Comparison of ENCODE assay signal across 8 cellular contexts in the genomic region with DNA sequence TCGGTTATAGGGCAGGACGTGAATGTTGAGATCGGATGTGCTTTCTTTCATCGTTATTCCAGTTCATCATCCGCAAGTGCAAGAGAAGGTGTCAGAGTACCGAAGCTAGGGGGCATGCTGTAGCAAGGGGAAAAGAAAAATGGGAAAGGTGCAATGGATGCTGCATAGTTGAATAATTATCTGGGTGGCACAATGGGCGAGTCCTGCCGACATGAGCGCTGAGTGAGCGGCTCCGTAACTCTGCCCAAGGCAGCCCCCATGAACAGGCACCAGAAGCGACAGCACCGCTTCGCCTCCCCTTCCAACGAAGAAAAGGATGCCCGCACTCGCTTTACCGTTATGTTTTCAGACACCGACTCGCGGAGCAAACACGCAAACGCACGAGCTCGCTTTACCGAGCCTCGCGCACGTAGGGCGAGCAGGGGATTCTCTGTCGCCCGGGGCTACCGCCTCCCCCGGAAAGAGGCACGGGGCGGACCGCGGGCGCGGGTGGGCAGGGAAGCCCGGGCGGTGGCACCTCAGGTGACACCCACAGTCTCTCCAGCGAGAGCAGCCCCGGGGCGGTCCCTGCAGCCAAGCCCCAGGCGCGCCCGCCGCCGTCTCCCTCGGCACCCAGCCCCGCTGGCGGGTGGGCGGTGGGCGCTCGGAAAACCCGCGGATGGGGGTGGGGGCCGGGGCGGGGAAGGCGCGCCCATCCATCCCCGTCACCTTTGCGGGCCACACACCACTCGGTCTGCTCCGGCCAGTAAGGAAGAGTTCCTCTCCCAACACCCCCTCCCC. TPM values are rescaled to one million over a fixed set of nuclear protein-coding genes. Genes with fewer than 3 reads are reported as not detected.
A peak's percentile ranks its signal among the peaks of the same experiment; 100 is the strongest.
DNase-seq lines count a peak whose midpoint lies in the region; ATAC-seq, FAIRE-seq and TF ChIP-seq lines count a peak whose summit lies in the region.

No MANE protein-coding gene starts in this region.

- H3K4me3 ChIP-seq in keratinocyte (ENCODE audit: control insufficient read depth in 2 of 3, extremely low read depth in 1 of 3, insufficient read depth in 2 of 3, low read depth in 1 of 3, low read length in 3 of 3), result peak overlapping the region; percentile 61 to 95 (median 93)

- peak overlapping the region; percentile 95 for H3K27ac ChIP-seq in keratinocyte (ENCODE audit: control insufficient read depth, insufficient read depth, low read length)

- FAIRE-seq in keratinocyte (lab: Jason Lieb, UNC), result peak; percentile 58

- no peaks in the 10 kb centered on the region for H3K9me3 ChIP-seq in keratinocyte (ENCODE audit: control insufficient read depth, low read depth, low read length)

- peaks cover 30% of the 10 kb centered on the region for H3K4me1 ChIP-seq in keratinocyte (ENCODE audit: control insufficient read depth, extremely low read depth, insufficient read depth, low read length)

- H3K36me3 ChIP-seq in keratinocyte (ENCODE audit: control insufficient read depth in 2 of 2, extremely low read depth in 1 of 2, insufficient read depth in 2 of 2, low read length in 2 of 2), result peaks cover 0 to 3% of the 10 kb centered on the region in 2 experiments

- TF ChIP-seq CTCF in keratinocyte (optimal IDR thresholded peaks at IDR 0.05 in 1 of 3, IDR thresholded peaks at IDR 0.05 in 1 of 3, conservative IDR thresholded peaks at IDR 0.05 in 1 of 3; ENCODE audit: extremely low read depth in 1 of 3, insufficient read depth in 2 of 3, low read length in 3 of 3), result peak; percentile 62 to 80 (median 76)

- peak overlapping the region; percentile 94 for H2AFZ ChIP-seq in keratinocyte (ENCODE audit: control insufficient read depth, low read length)

- H3K9me1 ChIP-seq in keratinocyte (ENCODE audit: control insufficient read depth, extremely low read depth, insufficient read depth, low read length), result no peaks in the 10 kb centered on the region

- H3K27me3 ChIP-seq in keratinocyte (ENCODE audit: control insufficient read depth, extremely low read depth, insufficient read depth, low read length), result no peaks in the 10 kb centered on the region

- H3K4me2 ChIP-seq in keratinocyte (ENCODE audit: control insufficient read depth, extremely low read depth, insufficient read depth, low read depth, low read length), result peak overlapping the region; percentile 79

- DNase-seq in GM03348 (ENCODE audit: low spot score) (peak; percentile 54), NCI-H2196 treated with DMSO at 0.1 percent for 48 hours (lab: John Stamatoyannopoulos, UW; ENCODE audit: unreplicated experiment) (peak; percentile 59), keratinocyte (ENCODE audit: low read depth, low spot score) (no peak)
- DNase-seq in activated CD4-positive, CD25-positive, alpha-beta regulatory T cell (lab: John Stamatoyannopoulos, UW), result peak; percentile 11 to 39 (median 20)
- DNase-seq in central memory CD4-positive, alpha-beta T cell, result peak; percentile 73
- DNase-seq in stimulated activated CD4-positive, alpha-beta T cell treated with anti-CD3 and anti-CD28 coated beads, Interleukin-12 subunit alpha, Interleukin-12 subunit beta, amount 100 ng/mL, for 4 hours, result peak; percentile 54

- no peaks in the 10 kb centered on the region for H4K20me1 ChIP-seq in keratinocyte (ENCODE audit: control insufficient read depth, extremely low read depth, insufficient read depth, low read length)

- peaks cover 82% of the 10 kb centered on the region for H3K79me2 ChIP-seq in keratinocyte (ENCODE audit: control insufficient read depth, insufficient read depth, low read length)

- dilution Hi-C loops in keratinocyte (cut with MboI; ENCODE audit: extremely low pct_ligation_motif_present, low sequenced_read_pairs), result no loop called here

- peak overlapping the region; percentile 97 for H3K9ac ChIP-seq in keratinocyte (ENCODE audit: control insufficient read depth, extremely low read depth, insufficient read depth, low read length)

- ATAC-seq in HG03039 (IDR thresholded peaks at IDR 0.05; ENCODE audit: unreplicated experiment) (peak; percentile 25), GM18909 (IDR thresholded peaks at IDR 0.05; ENCODE audit: poor library complexity, unreplicated experiment) (no peak)

RNA-seq across cellular contexts. Expression of gene WASF1, which starts 0.7 kb away (rescaled TPM):
- polyA plus RNA-seq in keratinocyte, result 12.7 to 26.2 TPM (median 20.9 TPM) in 3 replicates
- 9.4 TPM for polyA plus RNA-seq in keratinocyte (2011; ENCODE audit: low read depth)
- 22.1 and 34.2 TPM in 2 replicates for polyA plus RNA-seq in keratinocyte (2011; cell fraction: cytosol; rRNA removed)
- polyA plus RNA-seq in keratinocyte (2011; cell fraction: nucleus; rRNA removed), result 26.8 and 31.5 TPM in 2 replicates
- polyA plus RNA-seq in keratinocyte (2012; ENCODE audit: low replicate concordance), result 13.0 and 15.7 TPM in 2 replicates
- 9.1 to 12.9 TPM (median 10.2 TPM) in 3 replicates for polyA minus RNA-seq in keratinocyte
- polyA minus RNA-seq in keratinocyte (2011; cell fraction: cytosol; rRNA and poly(A)+ RNA removed), result 7.3 TPM
- polyA minus RNA-seq in keratinocyte (2011; cell fraction: nucleus; rRNA and poly(A)+ RNA removed), result 8.0 and 15.5 TPM in 2 replicates

RNA-seq across cellular contexts. Expression of gene CDC40, which starts 1.4 kb away (rescaled TPM):
- 9.1 to 15.8 TPM (median 10.2 TPM) in 3 replicates for polyA plus RNA-seq in keratinocyte
- 68.3 TPM for polyA plus RNA-seq in keratinocyte (2011; ENCODE audit: low read depth)
- polyA plus RNA-seq in keratinocyte (2011; cell fraction: cytosol; rRNA removed), result 5.8 and 9.9 TPM in 2 replicates
- 7.4 and 12.2 TPM in 2 replicates for polyA plus RNA-seq in keratinocyte (2011; cell fraction: nucleus; rRNA removed)
- 9.8 and 11.3 TPM in 2 replicates for polyA plus RNA-seq in keratinocyte (2012; ENCODE audit: low replicate concordance)
- 7.0 to 16.5 TPM (median 13.6 TPM) in 3 replicates for polyA minus RNA-seq in keratinocyte
- 8.6 TPM for polyA minus RNA-seq in keratinocyte (2011; cell fraction: cytosol; rRNA and poly(A)+ RNA removed)
- polyA minus RNA-seq in keratinocyte (2011; cell fraction: nucleus; rRNA and poly(A)+ RNA removed), result 9.0 and 10.5 TPM in 2 replicates
